ENCODE assay signal across 16 cellular contexts in genomic region chr18:9827211-9827855, GRCh38. TPM values are rescaled to one million over a fixed set of nuclear protein-coding genes. Genes with fewer than 3 reads are reported as not detected.
DNase-seq lines count a peak whose midpoint lies in the region; ATAC-seq, FAIRE-seq and TF ChIP-seq lines count a peak whose summit lies in the region.
"Had no signal": no experiment of that assay in that cellular context is flagged by ENCODE, and none has a peak within 500 bp of the region (broad histone marks: within the 10 kb centered on the region; RNA-seq: fewer than 3 reads in every experiment).

No MANE protein-coding gene starts in this region.

- peaks cover 4 to 5% of the 10 kb centered on the region in 2 donors for H3K4me1 Mint-ChIP-seq in natural killer cell treated with Interleukin-12 subunit alpha and Interleukin-12 subunit beta and Interleukin-15 and Interleukin-18, amount 100 ng/mL, for 72 hours (ENCODE audit: low read depth in 2 of 2)
- H3K4me1 Mint-ChIP-seq in natural killer cell: peaks cover 0 to 4% of the 10 kb centered on the region in 2 donors
- H3K4me1 Mint-ChIP-seq in activated CD4-positive, alpha-beta T cell treated with anti-CD3 and anti-CD28 coated beads, Interleukin-2, amount 10 ng/mL, durations not matched to agents 24 days and 14 days: no peaks in the 10 kb centered on the region
- H3K4me1 Mint-ChIP-seq: H9, nephron progenitor cell had no signal

- peak overlapping the region in 1 of 2 donors; percentile 34 for H3K27ac Mint-ChIP-seq in natural killer cell treated with Interleukin-12 subunit alpha and Interleukin-12 subunit beta and Interleukin-15 and Interleukin-18, amount 100 ng/mL, for 72 hours
- H3K27ac Mint-ChIP-seq in natural killer cell: no peak overlapping the region
- no peak overlapping the region for H3K27ac Mint-ChIP-seq in activated CD4-positive, alpha-beta T cell treated with anti-CD3 and anti-CD28 coated beads, Interleukin-2, amount 10 ng/mL, durations not matched to agents 24 days and 14 days
- H3K27ac Mint-ChIP-seq: H9, nephron progenitor cell had no signal

- FAIRE-seq in HTR-8/SVneo (lab: Jason Lieb, UNC): no peak

- no peak for ATAC-seq in natural killer cell treated with Interleukin-12 subunit alpha and Interleukin-12 subunit beta and Interleukin-15 and Interleukin-18, amount 100 ng/mL, for 72 hours
- no peak for ATAC-seq in natural killer cell

- no peaks in the 10 kb centered on the region for H3K36me3 Mint-ChIP-seq in natural killer cell treated with Interleukin-12 subunit alpha and Interleukin-12 subunit beta and Interleukin-15 and Interleukin-18, amount 100 ng/mL, for 72 hours
- H3K36me3 Mint-ChIP-seq in natural killer cell: no peaks in the 10 kb centered on the region
- no peaks in the 10 kb centered on the region for H3K36me3 Mint-ChIP-seq in activated CD4-positive, alpha-beta T cell treated with anti-CD3 and anti-CD28 coated beads, Interleukin-2, amount 10 ng/mL, durations not matched to agents 24 days and 14 days (ENCODE audit: low read depth)

- TF ChIP-seq CTCF in natural killer cell (IDR thresholded peaks at IDR 0.05) (no peak), vagina (IDR thresholded peaks at IDR 0.05) (no peak)

- H3K9me3 Mint-ChIP-seq in natural killer cell treated with Interleukin-12 subunit alpha and Interleukin-12 subunit beta and Interleukin-15 and Interleukin-18, amount 100 ng/mL, for 72 hours: no peaks in the 10 kb centered on the region
- no peaks in the 10 kb centered on the region for H3K9me3 Mint-ChIP-seq in natural killer cell
- H3K9me3 Mint-ChIP-seq in activated CD4-positive, alpha-beta T cell treated with anti-CD3 and anti-CD28 coated beads, Interleukin-2, amount 10 ng/mL, durations not matched to agents 24 days and 14 days: no peaks in the 10 kb centered on the region
- H3K9me3 Mint-ChIP-seq: H9, nephron progenitor cell had no signal

- H3K4me3 ChIP-seq in muscle layer of colon (ENCODE audit: low read depth in 1 of 2, low read length in 2 of 2) (no peak overlapping the region), vagina (no peak overlapping the region)
- H3K4me3 ChIP-seq: cardiac muscle cell had no signal

- H3K4me1 ChIP-seq in muscle layer of colon (ENCODE audit: insufficient read depth, low read length): peaks cover 42% of the 10 kb centered on the region
- peaks cover 46% of the 10 kb centered on the region for H3K4me1 ChIP-seq in vagina

- TF ChIP-seq POLR2A in vagina (IDR thresholded peaks at IDR 0.05): no peak

- H3K36me3 ChIP-seq in muscle layer of colon (ENCODE audit: insufficient read depth, low read length) (no peaks in the 10 kb centered on the region), vagina (no peaks in the 10 kb centered on the region)
- H3K36me3 ChIP-seq: cardiac muscle cell had no signal

- H3K27me3 ChIP-seq in muscle layer of colon (ENCODE audit: control insufficient read depth in 1 of 2, insufficient read depth in 2 of 2, low read length in 2 of 2) (no peaks in the 10 kb centered on the region), vagina (no peaks in the 10 kb centered on the region)
- H3K27me3 ChIP-seq: cardiac muscle cell had no signal

- H3K9me3 ChIP-seq in muscle layer of colon (ENCODE audit: low read length) (no peaks in the 10 kb centered on the region), vagina (no peaks in the 10 kb centered on the region)

- H3K27me3 Mint-ChIP-seq in natural killer cell treated with Interleukin-12 subunit alpha and Interleukin-12 subunit beta and Interleukin-15 and Interleukin-18, amount 100 ng/mL, for 72 hours: peaks cover 6 to 23% of the 10 kb centered on the region in 2 donors
- peaks cover 0 to 7% of the 10 kb centered on the region in 2 donors for H3K27me3 Mint-ChIP-seq in natural killer cell (ENCODE audit: low read depth in 2 of 2)
- H3K27me3 Mint-ChIP-seq in activated CD4-positive, alpha-beta T cell treated with anti-CD3 and anti-CD28 coated beads, Interleukin-2, amount 10 ng/mL, durations not matched to agents 24 days and 14 days: no peaks in the 10 kb centered on the region

- intact Hi-C loops in natural killer cell (cut with micrococcal nuclease): no loop called here
- intact Hi-C loops in vagina (cut with DNase I): no loop called here
- intact Hi-C loops in activated CD4-positive, alpha-beta T cell treated with anti-CD3 and anti-CD28 coated beads, Interleukin-2, amount 10 ng/mL, durations not matched to agents 24 days and 14 days (cut with micrococcal nuclease): no loop called here

- no peak for DNase-seq in natural killer cell treated with Interleukin-12 subunit alpha and Interleukin-12 subunit beta and Interleukin-15 and Interleukin-18, amount 100 ng/mL, for 72 hours (ENCODE audit: low spot score)
- no peak for DNase-seq in natural killer cell
- no peak for DNase-seq in caudate nucleus (lab: John Stamatoyannopoulos, UW)
- no peak for DNase-seq in vagina (ENCODE audit: extremely low spot score in 2 of 2)
- DNase-seq in HTR-8/SVneo (ENCODE audit: insufficient read length, low spot score): no peak
- DNase-seq in activated CD4-positive, alpha-beta T cell treated with anti-CD3 and anti-CD28 coated beads, Interleukin-2, amount 10 ng/mL, durations not matched to agents 24 days and 14 days: no peak
- no peak for DNase-seq in activated naive CD4-positive, alpha-beta T cell treated with anti-CD3 and anti-CD28 coated beads, Interleukin-2, amount 50 U/mL, for 16 hours
- DNase-seq: activated CD4-positive, alpha-beta T cell treated with anti-CD3 and anti-CD28 coated beads, Interleukin-2, amount 50 U/mL, for 4 hours; activated effector memory CD4-positive, alpha-beta T cell treated with Interleukin-2 at 50 U/mL for 16 hours; H9; NCI-H1694; nephron progenitor cell had no signal

- H3K9ac ChIP-seq in muscle layer of colon (ENCODE audit: low read length): no peak overlapping the region

- H3K27ac ChIP-seq in caudate nucleus (ENCODE audit: low read depth, low read length): peak overlapping the region; percentile 15
- peak overlapping the region; percentile 41 for H3K27ac ChIP-seq in muscle layer of colon (ENCODE audit: low read depth, low read length)
- H3K27ac ChIP-seq in vagina: peak overlapping the region; percentile 69
- H3K27ac ChIP-seq: cardiac muscle cell had no signal

- peak overlapping the region; percentile 11 for H3K4me3 Mint-ChIP-seq in natural killer cell treated with Interleukin-12 subunit alpha and Interleukin-12 subunit beta and Interleukin-15 and Interleukin-18, amount 100 ng/mL, for 72 hours
- no peak overlapping the region for H3K4me3 Mint-ChIP-seq in natural killer cell
- H3K4me3 Mint-ChIP-seq in activated CD4-positive, alpha-beta T cell treated with anti-CD3 and anti-CD28 coated beads, Interleukin-2, amount 10 ng/mL, durations not matched to agents 24 days and 14 days: no peak overlapping the region
- H3K4me3 Mint-ChIP-seq: H9, nephron progenitor cell had no signal

RNA-seq across cellular contexts. Expression of gene TXNDC2, which starts 58.4 kb away (rescaled TPM):
- not detected for total RNA-seq in natural killer cell treated with Interleukin-12 subunit alpha and Interleukin-12 subunit beta and Interleukin-15 and Interleukin-18, amount 100 ng/mL, for 72 hours
- total RNA-seq in natural killer cell (not detected), vagina (0.49 TPM)
- not detected in 2 replicates for total RNA-seq in activated CD4-positive, alpha-beta T cell treated with anti-CD3 and anti-CD28 coated beads, Interleukin-2, amount 10 ng/mL, durations not matched to agents 24 days and 14 days
- total RNA-seq: cardiac muscle cell; esophagus mucosa; T-helper 1 cell treated with Interleukin-12 subunit alpha and Interleukin-12 subunit beta and Interleukin-4 antibody, amounts not matched to agents 30 ng/mL and 1 ng/mL, for 36 hours had no signal

Comparison
In these comparisons a context has a peak if more than half of its experiments do, and no peak if none do; other contexts are left out.
1. H3K27ac ChIP-seq: peak in every context shown above with its lines; median percentile 69 in vagina; 41 in muscle layer of colon; 15 in caudate nucleus.